18 cellular contexts compared by ENCODE assay signal in genomic region chr15:65278480-65278879, GRCh38. TPM values are rescaled to one million over a fixed set of nuclear protein-coding genes. Genes with fewer than 3 reads are reported as not detected.
"Had no signal": no experiment of that assay in that cellular context is flagged by ENCODE, and none has a peak within 500 bp of the region (broad histone marks: within the 10 kb centered on the region; RNA-seq: fewer than 3 reads in every experiment).

No MANE protein-coding gene starts in this region.

- DNase-seq: activated CD4-positive, alpha-beta T cell treated with anti-CD3 and anti-CD28 coated beads for 48 hours; activated naive CD4-positive, alpha-beta T cell treated with anti-CD3 and anti-CD28 coated beads, Interleukin-2, amount 10 ng/mL, durations not matched to agents 7 days and 5 days; anterior cingulate cortex; cerebellar nuclear complex; effector memory CD4-positive, alpha-beta T cell; foreskin melanocyte; heart left ventricle; stimulated activated CD4-positive, alpha-beta T cell treated with anti-CD3 and anti-CD28 coated beads, Interleukin-12 subunit alpha, Interleukin-12 subunit beta, amount 100 ng/mL, for 4 hours; stimulated activated naive B cell treated with anti-CD40 and anti-IgM and Interleukin-4, amounts not matched to agents 10 μg/mL and 1 μg/mL and 100 μg/mL, for 72 hours; T-helper 2 cell; thyroid gland; uterus had no signal

- H3K9me3 ChIP-seq: heart left ventricle, SJSA1, thyroid gland, uterus had no signal

- H3K4me3 Mint-ChIP-seq: activated naive CD4-positive, alpha-beta T cell treated with anti-CD3 and anti-CD28 coated beads, Interleukin-2, amount 10 ng/mL, durations not matched to agents 7 days and 5 days; dendritic cell treated with granulocyte-macrophage colony-stimulating factor and Interleukin-4, amounts not matched to agents 40 ng/mL and 50 ng/mL, for 4 days; nephron; stimulated activated naive B cell treated with anti-CD40 and anti-IgM and Interleukin-4, amounts not matched to agents 10 μg/mL and 1 μg/mL and 100 μg/mL, for 72 hours; WTC11 had no signal

- H3K27ac ChIP-seq: heart left ventricle, SJSA1, thyroid gland, uterus had no signal

- H3K36me3 ChIP-seq: SJSA1, thyroid gland, uterus had no signal

- H3K27me3 Mint-ChIP-seq: activated naive CD4-positive, alpha-beta T cell treated with anti-CD3 and anti-CD28 coated beads, Interleukin-2, amount 10 ng/mL, durations not matched to agents 7 days and 5 days; dendritic cell treated with granulocyte-macrophage colony-stimulating factor and Interleukin-4, amounts not matched to agents 40 ng/mL and 50 ng/mL, for 4 days; stimulated activated naive B cell treated with anti-CD40 and anti-IgM and Interleukin-4, amounts not matched to agents 10 μg/mL and 1 μg/mL and 100 μg/mL, for 72 hours had no signal

- H3K36me3 Mint-ChIP-seq: WTC11 had no signal

- ATAC-seq: heart left ventricle; stimulated activated naive B cell treated with anti-CD40 and anti-IgM and Interleukin-4, amounts not matched to agents 10 μg/mL and 1 μg/mL and 100 μg/mL, for 72 hours; WTC11 had no signal

- H3K4me1 ChIP-seq: SJSA1, thyroid gland, uterus had no signal

- H3K27me3 ChIP-seq: heart left ventricle, SJSA1, thyroid gland, uterus had no signal

- H3K4me3 ChIP-seq: heart left ventricle, SJSA1, thyroid gland, uterus had no signal

- H3K9me3 Mint-ChIP-seq: activated naive CD4-positive, alpha-beta T cell treated with anti-CD3 and anti-CD28 coated beads, Interleukin-2, amount 10 ng/mL, durations not matched to agents 7 days and 5 days; dendritic cell treated with granulocyte-macrophage colony-stimulating factor and Interleukin-4, amounts not matched to agents 40 ng/mL and 50 ng/mL, for 4 days; nephron; stimulated activated naive B cell treated with anti-CD40 and anti-IgM and Interleukin-4, amounts not matched to agents 10 μg/mL and 1 μg/mL and 100 μg/mL, for 72 hours; WTC11 had no signal

- H3K27ac Mint-ChIP-seq: activated naive CD4-positive, alpha-beta T cell treated with anti-CD3 and anti-CD28 coated beads, Interleukin-2, amount 10 ng/mL, durations not matched to agents 7 days and 5 days; dendritic cell treated with granulocyte-macrophage colony-stimulating factor and Interleukin-4, amounts not matched to agents 40 ng/mL and 50 ng/mL, for 4 days; nephron; stimulated activated naive B cell treated with anti-CD40 and anti-IgM and Interleukin-4, amounts not matched to agents 10 μg/mL and 1 μg/mL and 100 μg/mL, for 72 hours; WTC11 had no signal

RNA-seq across cellular contexts. Expression of gene RNU5A-1, which starts 17.4 kb away (rescaled TPM):
- total RNA-seq: heart left ventricle, lung microvascular endothelial cell, osteoblast, SJSA1, thyroid gland, uterus, WTC11 had no signal
- polyA plus RNA-seq: heart left ventricle had no signal

RNA-seq across cellular contexts. Expression of gene RNU5B-1, which starts 26.0 kb away (rescaled TPM):
- total RNA-seq: lung microvascular endothelial cell, osteoblast, SJSA1, thyroid gland, WTC11 had no signal
- polyA plus RNA-seq: heart left ventricle had no signal
